ENCODE assay signal across 11 cellular contexts in genomic region chr16:70701596-70701995, GRCh38. TPM values are rescaled to one million over a fixed set of nuclear protein-coding genes. Genes with fewer than 3 reads are reported as not detected.
DNase-seq lines count a peak whose midpoint lies in the region; ATAC-seq, FAIRE-seq and TF ChIP-seq lines count a peak whose summit lies in the region.
"Had no signal": no experiment of that assay in that cellular context is flagged by ENCODE, and none has a peak within 500 bp of the region (broad histone marks: within the 10 kb centered on the region; RNA-seq: fewer than 3 reads in every experiment).

No MANE protein-coding gene starts in this region.

- H3K4me3 ChIP-seq in Loucy (ENCODE audit: low read length, poor library complexity, severe bottlenecking) (no peak overlapping the region), astrocyte (ENCODE audit: insufficient read depth, low read depth, low read length) (no peak overlapping the region), muscle layer of colon (ENCODE audit: low read depth in 1 of 2, low read length in 2 of 2) (peak overlapping the region in 1 of 2 donors; percentile 12), stomach smooth muscle (ENCODE audit: low read length in 2 of 2) (no peak overlapping the region), lower lobe of right lung (no peak overlapping the region)

- H3K4me2 ChIP-seq in Loucy (ENCODE audit: low read depth, low read length, poor library complexity, severe bottlenecking) (no peak overlapping the region), astrocyte (ENCODE audit: low read length) (no peak overlapping the region)

- no peak for DNase-seq in astrocyte (ENCODE audit: low read depth)
- no peak for DNase-seq in NCI-H146 treated with DMSO at 0.1 percent for 48 hours (lab: John Stamatoyannopoulos, UW; ENCODE audit: unreplicated experiment)
- no peak for DNase-seq in lower lobe of right lung
- no peak for DNase-seq in GM13977 (ENCODE audit: low spot score)
- DNase-seq: CD8-positive, alpha-beta T cell; foreskin keratinocyte; islet precursor cell had no signal

- no peaks in the 10 kb centered on the region for H3K27me3 Mint-ChIP-seq in astrocyte (ENCODE audit: low read depth, unreplicated experiment)
- H3K27me3 Mint-ChIP-seq: natural killer cell treated with Interleukin-12 subunit alpha and Interleukin-12 subunit beta and Interleukin-15 and Interleukin-18, amount 100 ng/mL, for 72 hours had no signal

- H3K4me1 ChIP-seq in Loucy (ENCODE audit: insufficient read depth, low read length, poor library complexity, severe bottlenecking) (peaks cover 46% of the 10 kb centered on the region), astrocyte (ENCODE audit: insufficient read depth, low read length) (peaks cover 46% of the 10 kb centered on the region), muscle layer of colon (ENCODE audit: insufficient read depth, low read length) (peaks cover 92% of the 10 kb centered on the region), stomach smooth muscle (ENCODE audit: control insufficient read depth, insufficient read depth, low read length) (peaks cover 98% of the 10 kb centered on the region), lower lobe of right lung (peaks cover 62% of the 10 kb centered on the region)

- peaks cover 3% of the 10 kb centered on the region; the same call in 1 of the 2 replicates for H3K36me3 ChIP-seq in Loucy (ENCODE audit: insufficient read depth, low read length)
- H3K36me3 ChIP-seq in astrocyte (ENCODE audit: insufficient read depth, low read length): no peaks in the 10 kb centered on the region
- no peaks in the 10 kb centered on the region for H3K36me3 ChIP-seq in muscle layer of colon (ENCODE audit: insufficient read depth, low read length)
- no peaks in the 10 kb centered on the region for H3K36me3 ChIP-seq in stomach smooth muscle (ENCODE audit: control insufficient read depth in 2 of 2, insufficient read depth in 2 of 2, low read length in 2 of 2)
- peaks cover 9% of the 10 kb centered on the region for H3K36me3 ChIP-seq in lower lobe of right lung

- in situ Hi-C loops in GM13977 (cut with MboI; ENCODE audit: low pct_unique_long_range_greater_than_20kb, low sequenced_read_pairs, unreplicated experiment): no loop called here

- H3K27ac ChIP-seq in astrocyte (ENCODE audit: low read depth, low read length) (no peak overlapping the region), muscle layer of colon (ENCODE audit: low read depth, low read length) (peak overlapping the region; percentile 90), stomach smooth muscle (ENCODE audit: low read length) (peak overlapping the region; percentile 98), lower lobe of right lung (no peak overlapping the region)
- H3K27ac ChIP-seq: foreskin keratinocyte had no signal

- H3K9me3 Mint-ChIP-seq in astrocyte (ENCODE audit: unreplicated experiment): peaks cover 5% of the 10 kb centered on the region
- H3K9me3 Mint-ChIP-seq: CD8-positive, alpha-beta T cell; natural killer cell treated with Interleukin-12 subunit alpha and Interleukin-12 subunit beta and Interleukin-15 and Interleukin-18, amount 100 ng/mL, for 72 hours had no signal

- H3F3A ChIP-seq in Loucy (ENCODE audit: low read depth): no peaks in the 10 kb centered on the region

- TF ChIP-seq CTCF in Loucy (conservative IDR thresholded peaks at IDR 0.05; ENCODE audit: low read length) (no peak), astrocyte (IDR thresholded peaks at IDR 0.05; ENCODE audit: insufficient read depth, low read depth, low read length) (no peak), lower lobe of right lung (IDR thresholded peaks at IDR 0.05) (no peak), GM13977 (IDR thresholded peaks at IDR 0.05; ENCODE audit: extremely low read depth, insufficient read depth, missing control alignments) (no peak)

- H3K4me3 Mint-ChIP-seq in astrocyte (ENCODE audit: unreplicated experiment): no peak overlapping the region
- H3K4me3 Mint-ChIP-seq: CD8-positive, alpha-beta T cell; natural killer cell treated with Interleukin-12 subunit alpha and Interleukin-12 subunit beta and Interleukin-15 and Interleukin-18, amount 100 ng/mL, for 72 hours had no signal

- peak overlapping the region; percentile 16 for H3K9ac ChIP-seq in Loucy (ENCODE audit: low read depth, low read length, poor library complexity, severe bottlenecking)
- H3K9ac ChIP-seq in astrocyte (ENCODE audit: low read length): no peak overlapping the region
- H3K9ac ChIP-seq in muscle layer of colon (ENCODE audit: low read length): peak overlapping the region; percentile 58
- peak overlapping the region; percentile 29 to 54 for H3K9ac ChIP-seq in stomach smooth muscle (ENCODE audit: low read length in 2 of 2)

- H3K9me3 ChIP-seq in Loucy (ENCODE audit: insufficient read depth, low read depth, low read length) (no peaks in the 10 kb centered on the region), astrocyte (ENCODE audit: insufficient read depth, low read depth, low read length) (no peaks in the 10 kb centered on the region), muscle layer of colon (ENCODE audit: low read length) (no peaks in the 10 kb centered on the region), stomach smooth muscle (ENCODE audit: control insufficient read depth in 2 of 2, low read length in 2 of 2) (no peaks in the 10 kb centered on the region), lower lobe of right lung (no peaks in the 10 kb centered on the region)

- no peaks in the 10 kb centered on the region for H3K9me2 ChIP-seq in Loucy (replicated peaks; ENCODE audit: low read depth, low read length)

- no peaks in the 10 kb centered on the region for H3K79me2 ChIP-seq in Loucy (ENCODE audit: insufficient read depth, low read length)
- H3K79me2 ChIP-seq in astrocyte (ENCODE audit: insufficient read depth, low read length): no peaks in the 10 kb centered on the region

- H3K27me3 ChIP-seq in Loucy (ENCODE audit: insufficient read depth, low read length, poor library complexity, severe bottlenecking): no peaks in the 10 kb centered on the region
- no peaks in the 10 kb centered on the region for H3K27me3 ChIP-seq in astrocyte (ENCODE audit: insufficient read depth, low read length)
- H3K27me3 ChIP-seq in muscle layer of colon (ENCODE audit: control insufficient read depth in 1 of 2, insufficient read depth in 2 of 2, low read length in 2 of 2): no peaks in the 10 kb centered on the region
- H3K27me3 ChIP-seq in stomach smooth muscle (ENCODE audit: control insufficient read depth in 1 of 2, insufficient read depth in 2 of 2, low read length in 2 of 2): no peaks in the 10 kb centered on the region
- no peaks in the 10 kb centered on the region for H3K27me3 ChIP-seq in lower lobe of right lung (ENCODE audit: low read depth)
- H3K27me3 ChIP-seq: foreskin keratinocyte had no signal

- intact Hi-C loops in lower lobe of right lung (cut with DNase I): no loop called here

- H3K36me3 Mint-ChIP-seq in astrocyte (ENCODE audit: low read depth, unreplicated experiment): peaks cover 8% of the 10 kb centered on the region
- H3K36me3 Mint-ChIP-seq: natural killer cell treated with Interleukin-12 subunit alpha and Interleukin-12 subunit beta and Interleukin-15 and Interleukin-18, amount 100 ng/mL, for 72 hours had no signal

- H3K4me1 Mint-ChIP-seq in astrocyte (ENCODE audit: low read depth, unreplicated experiment): peaks cover 28% of the 10 kb centered on the region

- H3K27ac Mint-ChIP-seq in astrocyte (ENCODE audit: unreplicated experiment): peak overlapping the region; percentile 75
- H3K27ac Mint-ChIP-seq: CD8-positive, alpha-beta T cell had no signal

- FAIRE-seq in astrocyte (lab: Jason Lieb, UNC): no peak

- H4K20me1 ChIP-seq in Loucy (ENCODE audit: insufficient read depth, low read length, poor library complexity, severe bottlenecking): no peaks in the 10 kb centered on the region
- no peaks in the 10 kb centered on the region for H4K20me1 ChIP-seq in astrocyte (ENCODE audit: insufficient read depth, low read length)

- no peak for ATAC-seq in lower lobe of right lung
- ATAC-seq: CD8-positive, alpha-beta T cell; foreskin keratinocyte; natural killer cell treated with Interleukin-12 subunit alpha and Interleukin-12 subunit beta and Interleukin-15 and Interleukin-18, amount 100 ng/mL, for 72 hours had no signal

- H2AFZ ChIP-seq in Loucy (ENCODE audit: low read length) (no peak overlapping the region), astrocyte (ENCODE audit: low read depth, low read length) (no peak overlapping the region)

RNA-seq across cellular contexts. Expression of gene MTSS2, which starts 15.7 kb away (rescaled TPM):
- 31.3 and 38.3 TPM in 2 replicates for total RNA-seq in astrocyte
- total RNA-seq in lower lobe of right lung: 60.8 TPM

RNA-seq across cellular contexts. Expression of gene IL34, which starts 55.2 kb away (rescaled TPM):
- 0.34 and 0.38 TPM in 2 replicates for total RNA-seq in astrocyte
- total RNA-seq in lower lobe of right lung: 2.6 TPM

Comparison
In these comparisons a context has a peak if more than half of its experiments do, and no peak if none do; other contexts are left out.
1. H3K27ac ChIP-seq: peak in muscle layer of colon (single experiment) and stomach smooth muscle (single experiment); none in astrocyte (single experiment) and lower lobe of right lung (single experiment).